Comparison of ENCODE assay signal across 12 cellular contexts in genomic region chr2:53490659-53491058, GRCh38.
DNase-seq lines count a peak whose midpoint lies in the region; ATAC-seq, FAIRE-seq and TF ChIP-seq lines count a peak whose summit lies in the region.
"Had no signal": no experiment of that assay in that cellular context is flagged by ENCODE, and none has a peak within 500 bp of the region (broad histone marks: within the 10 kb centered on the region; RNA-seq: fewer than 3 reads in every experiment).

No MANE protein-coding gene starts in this region.

- no peak overlapping the region for H3K27ac Mint-ChIP-seq in astrocyte (ENCODE audit: unreplicated experiment)
- no peak overlapping the region for H3K27ac Mint-ChIP-seq in Calu3 (ENCODE audit: unreplicated experiment)

- CTCF ChIA-PET in Calu3 (lab: Charles Lee), result no interaction called here

- H3K4me1 ChIP-seq in astrocyte (ENCODE audit: insufficient read depth, low read length), result no peaks in the 10 kb centered on the region
- H3K4me1 ChIP-seq in tibial artery, result peaks cover 0 to 24% (median 5%) of the 10 kb centered on the region in 4 donors
- H3K4me1 ChIP-seq in prostate gland (replicated peaks), result no peaks in the 10 kb centered on the region
- H3K4me1 ChIP-seq: suprapubic skin had no signal

- intact Hi-C loops in tibial artery (cut with DNase I; ENCODE audit: low total_unique reads) (no loop called here), prostate gland (cut with DNase I) (no loop called here), Calu3 (cut with micrococcal nuclease; ENCODE audit: unreplicated experiment) (no loop called here)

- 35% methylated on average over 5 of the region's 5 CpGs for WGBS in prostate gland

- H4K20me1 ChIP-seq in astrocyte (ENCODE audit: insufficient read depth, low read length), result no peaks in the 10 kb centered on the region

- H3K9me3 ChIP-seq in astrocyte (ENCODE audit: insufficient read depth, low read depth, low read length) (no peaks in the 10 kb centered on the region), tibial artery (no peaks in the 10 kb centered on the region), prostate gland (no peaks in the 10 kb centered on the region)
- H3K9me3 ChIP-seq: suprapubic skin had no signal

- no peaks in the 10 kb centered on the region for H3K36me3 ChIP-seq in astrocyte (ENCODE audit: insufficient read depth, low read length)
- no peaks in the 10 kb centered on the region for H3K36me3 ChIP-seq in tibial artery
- H3K36me3 ChIP-seq in prostate gland, result no peaks in the 10 kb centered on the region
- H3K36me3 ChIP-seq: cardiac muscle cell, suprapubic skin had no signal

- no peak for TF ChIP-seq POLR2A in prostate gland (IDR thresholded peaks at IDR 0.05)

- no peak overlapping the region for H3K9ac ChIP-seq in astrocyte (ENCODE audit: low read length)

- no peak for TF ChIP-seq CTCF in astrocyte (IDR thresholded peaks at IDR 0.05; ENCODE audit: insufficient read depth, low read depth, low read length)
- TF ChIP-seq CTCF in tibial artery (IDR thresholded peaks at IDR 0.05), result no peak
- TF ChIP-seq CTCF in prostate gland (IDR thresholded peaks at IDR 0.05), result no peak
- TF ChIP-seq CTCF in Calu3 (IDR thresholded peaks at IDR 0.05; ENCODE audit: unreplicated experiment), result no peak

- BruUV-seq in Calu3 (replicated peaks; lab: Mats Ljungman, UMichigan), result no TSS peak

- no peaks in the 10 kb centered on the region for H3K27me3 ChIP-seq in astrocyte (ENCODE audit: insufficient read depth, low read length)
- no peaks in the 10 kb centered on the region for H3K27me3 ChIP-seq in tibial artery
- H3K27me3 ChIP-seq in prostate gland (replicated peaks; ENCODE audit: insufficient read depth), result no peaks in the 10 kb centered on the region
- H3K27me3 ChIP-seq: cardiac muscle cell, suprapubic skin had no signal

- H3K4me1 Mint-ChIP-seq in astrocyte (ENCODE audit: low read depth, unreplicated experiment) (peaks cover 5% of the 10 kb centered on the region), Calu3 (ENCODE audit: low read depth, unreplicated experiment) (no peaks in the 10 kb centered on the region)

- H3K9me3 Mint-ChIP-seq in astrocyte (ENCODE audit: unreplicated experiment) (peaks cover 2% of the 10 kb centered on the region), Calu3 (ENCODE audit: low read depth, unreplicated experiment) (no peaks in the 10 kb centered on the region)

- peak overlapping the region; percentile 13 for H3K4me2 ChIP-seq in astrocyte (ENCODE audit: low read length)

- H3K4me3 ChIP-seq in astrocyte (ENCODE audit: insufficient read depth, low read depth, low read length) (no peak overlapping the region), tibial artery (no peak overlapping the region), prostate gland (no peak overlapping the region)
- H3K4me3 ChIP-seq: cardiac muscle cell, suprapubic skin had no signal

- H3K4me3 Mint-ChIP-seq in astrocyte (ENCODE audit: unreplicated experiment), result no peak overlapping the region
- H3K4me3 Mint-ChIP-seq in Calu3 (ENCODE audit: low read depth, unreplicated experiment), result no peak overlapping the region

- no peaks in the 10 kb centered on the region for H3K79me2 ChIP-seq in astrocyte (ENCODE audit: insufficient read depth, low read length)

- no peak for ATAC-seq in HG03025 (IDR thresholded peaks at IDR 0.05; ENCODE audit: low FRiP score, unreplicated experiment)

- DNase-seq in NCI-H146 (lab: John Stamatoyannopoulos, UW) (peak; percentile 47), NCI-H146 treated with DMSO at 0.1 percent for 48 hours (lab: John Stamatoyannopoulos, UW; ENCODE audit: unreplicated experiment) (no peak), astrocyte (ENCODE audit: low read depth) (peak; percentile 80), iris pigment epithelial cell (ENCODE audit: low read depth) (peak; percentile 27), tibial artery (peak; percentile 23 to 67), prostate gland (ENCODE audit: low spot score) (no peak), Calu3 (no peak)
- DNase-seq: activated CD4-positive, CD25-positive, alpha-beta regulatory T cell treated with anti-CD3 and anti-CD28 coated beads, Interleukin-2, amount 50 U/mL, for 72 hours; H7 had no signal

- no peak overlapping the region for H3K27ac ChIP-seq in astrocyte (ENCODE audit: low read depth, low read length)
- no peak overlapping the region for H3K27ac ChIP-seq in tibial artery
- no peak overlapping the region for H3K27ac ChIP-seq in prostate gland
- H3K27ac ChIP-seq: cardiac muscle cell, suprapubic skin had no signal

- H2AFZ ChIP-seq in astrocyte (ENCODE audit: low read depth, low read length), result peak overlapping the region; percentile 45

- no peaks in the 10 kb centered on the region for H3K27me3 Mint-ChIP-seq in astrocyte (ENCODE audit: low read depth, unreplicated experiment)
- H3K27me3 Mint-ChIP-seq in Calu3 (ENCODE audit: unreplicated experiment), result no peaks in the 10 kb centered on the region

- no peak for FAIRE-seq in astrocyte (lab: Jason Lieb, UNC)

- no peaks in the 10 kb centered on the region for H3K36me3 Mint-ChIP-seq in astrocyte (ENCODE audit: low read depth, unreplicated experiment)
- H3K36me3 Mint-ChIP-seq in Calu3 (ENCODE audit: insufficient read depth, unreplicated experiment), result no peaks in the 10 kb centered on the region

Comparison
In these comparisons a context has a peak if more than half of its experiments do, and no peak if none do; other contexts are left out.
1. DNase-seq: peak in NCI-H146 (single experiment), astrocyte (single experiment), iris pigment epithelial cell (single experiment) and tibial artery (2 of 2); none in NCI-H146 treated with DMSO at 0.1 percent for 48 hours (single experiment), prostate gland (single experiment) and Calu3 (single experiment).